ENCODE assay signal across 8 cellular contexts in the genomic region with DNA sequence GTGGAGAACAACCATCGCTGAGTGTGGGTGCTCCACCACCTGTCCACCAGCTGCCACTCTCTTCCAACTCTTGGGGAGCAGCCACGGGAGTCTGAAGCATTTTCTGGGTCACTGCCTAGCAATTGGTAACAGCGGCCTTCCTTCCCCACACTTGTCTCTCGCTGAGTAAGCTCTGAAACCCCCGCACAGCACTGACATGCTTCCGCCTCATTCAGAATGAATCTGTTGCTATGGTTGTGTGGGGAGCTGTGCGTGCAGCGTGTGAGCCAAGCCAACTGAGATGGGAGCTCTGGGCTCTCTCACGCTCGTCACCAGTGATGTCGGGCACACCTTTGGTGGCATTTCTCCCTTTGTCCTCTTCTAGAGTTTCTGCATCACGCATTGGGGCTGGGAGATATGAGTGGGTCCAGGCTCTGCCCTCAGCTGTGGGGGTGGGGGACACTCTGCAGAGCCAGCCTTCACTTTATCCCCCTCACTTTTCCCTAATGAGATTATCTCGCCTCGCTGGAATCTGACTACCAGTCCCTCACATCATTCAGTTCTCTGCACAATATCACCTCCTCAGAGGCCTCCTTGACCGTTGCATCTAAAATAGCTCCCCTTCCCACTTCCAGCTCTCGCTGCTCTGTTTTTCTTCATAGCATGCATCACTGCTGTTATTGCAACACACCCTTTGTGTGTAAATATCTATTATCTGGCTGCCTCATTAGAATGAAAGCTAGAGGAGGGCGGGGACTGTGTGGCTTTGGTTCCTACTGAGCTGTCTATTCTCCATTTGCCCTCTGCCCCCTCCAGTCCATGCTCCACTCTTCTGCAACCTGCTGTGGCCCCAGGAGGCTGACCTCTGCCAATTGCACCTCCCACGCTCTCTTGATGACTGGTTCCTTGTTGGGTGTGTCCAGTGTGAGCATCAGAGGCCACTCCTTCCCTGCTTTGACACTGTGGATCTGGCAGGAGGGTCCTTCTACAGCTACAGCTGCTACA.
DNase-seq lines count a peak whose midpoint lies in the region; ATAC-seq and TF ChIP-seq lines count a peak whose summit lies in the region.

No MANE protein-coding gene starts in this region.

- peak overlapping the region; percentile 9 for H3K9ac ChIP-seq in smooth muscle cell (ENCODE audit: low read depth)

- CTCF ChIA-PET in OCI-LY7 (lab: Charles Lee; ENCODE audit: unreplicated experiment), result interaction anchor here (0.6 kb wide), 1 partner anchor 150 kb away, joined by 3 read pairs; no protein-coding TSS in a partner anchor

- H3F3A ChIP-seq in smooth muscle cell (ENCODE audit: low read depth), result peaks cover 8% of the 10 kb centered on the region

- H3K4me1 ChIP-seq in smooth muscle cell (ENCODE audit: low read depth) (peaks cover 17% of the 10 kb centered on the region), tibial nerve (peaks cover 0 to 7% (median 0%) of the 10 kb centered on the region in 4 donors), OCI-LY7 (ENCODE audit: insufficient read depth, low read length, poor library complexity, severe bottlenecking) (no peaks in the 10 kb centered on the region)

- DNase-seq in COR-L47 (lab: John Stamatoyannopoulos, UW) (peak; percentile 83), MG63 (peak; percentile 70), cerebellar cortex (ENCODE audit: low spot score) (peak; percentile 65), smooth muscle cell (lab: John Stamatoyannopoulos, UW; ENCODE audit: unreplicated experiment) (no peak), tibial nerve (ENCODE audit: low spot score in 2 of 2) (no peak), OCI-LY7 (ENCODE audit: low spot score) (no peak)

- 34% methylated on average over 18 of the region's 18 CpGs for WGBS in smooth muscle cell (ENCODE audit: low lambda C conversion rate)
- 50 to 53% methylated on average over 15 to 18 of the region's 18 CpGs for WGBS in tibial nerve, 2 donors

- POLR2A ChIA-PET in OCI-LY7 (lab: Charles Lee), result no interaction called here

- no peaks in the 10 kb centered on the region for H3K27me3 ChIP-seq in MG63
- no peaks in the 10 kb centered on the region for H3K27me3 ChIP-seq in smooth muscle cell (ENCODE audit: low read depth)
- peaks cover 0 to 14% of the 10 kb centered on the region in 2 donors for H3K27me3 ChIP-seq in tibial nerve

- H3K4me2 ChIP-seq in smooth muscle cell (peak overlapping the region; percentile 6), OCI-LY7 (ENCODE audit: low read length) (no peak overlapping the region)

- ATAC-seq in GM19455 (IDR thresholded peaks at IDR 0.05; ENCODE audit: unreplicated experiment), result peak; percentile 81
- no peak for ATAC-seq in HG03457 (IDR thresholded peaks at IDR 0.05; ENCODE audit: unreplicated experiment)

- H3K27ac ChIP-seq in smooth muscle cell (ENCODE audit: low read depth) (peak overlapping the region; percentile 32), tibial nerve (no peak overlapping the region), OCI-LY7 (ENCODE audit: low read depth, low read length, poor library complexity, severe bottlenecking) (no peak overlapping the region)

- H3K36me3 ChIP-seq in MG63 (no peaks in the 10 kb centered on the region), smooth muscle cell (ENCODE audit: low read depth) (no peaks in the 10 kb centered on the region), tibial nerve (no peaks in the 10 kb centered on the region), OCI-LY7 (ENCODE audit: insufficient read depth, low read length) (no peaks in the 10 kb centered on the region)

- H3K79me2 ChIP-seq in smooth muscle cell (ENCODE audit: low read depth), result no peaks in the 10 kb centered on the region
- H3K79me2 ChIP-seq in OCI-LY7 (ENCODE audit: insufficient read depth, low read depth, low read length), result no peaks in the 10 kb centered on the region

- intact Hi-C loops in OCI-LY7 (cut with micrococcal nuclease; ENCODE audit: unreplicated experiment), result loop anchor here (10.0 kb wide), 1 partner anchor 749 kb away; no protein-coding TSS in a partner anchor

- no peak overlapping the region for H3K4me3 ChIP-seq in MG63
- H3K4me3 ChIP-seq in smooth muscle cell, result no peak overlapping the region
- no peak overlapping the region for H3K4me3 ChIP-seq in tibial nerve
- no peak overlapping the region for H3K4me3 ChIP-seq in OCI-LY7 (ENCODE audit: low read depth, low read length, poor library complexity, severe bottlenecking)

- H2AFZ ChIP-seq in smooth muscle cell (ENCODE audit: low read depth) (no peak overlapping the region), OCI-LY7 (ENCODE audit: low read length) (no peak overlapping the region)

- TF ChIP-seq CTCF in smooth muscle cell (IDR thresholded peaks at IDR 0.05; ENCODE audit: borderline replicate concordance, insufficient read depth, poor library complexity, severe bottlenecking) (no peak), tibial nerve (IDR thresholded peaks at IDR 0.05) (no peak), OCI-LY7 (conservative IDR thresholded peaks at IDR 0.05; ENCODE audit: low read length) (no peak)

- no peak for TF ChIP-seq EP300 in tibial nerve (IDR thresholded peaks at IDR 0.05)

- BruUV-seq in OCI-LY7 (replicated peaks; lab: Mats Ljungman, UMichigan), result no TSS peak

- H4K20me1 ChIP-seq in smooth muscle cell (ENCODE audit: low read depth) (no peaks in the 10 kb centered on the region), OCI-LY7 (ENCODE audit: insufficient read depth, low read length) (no peaks in the 10 kb centered on the region)

- H3K9me2 ChIP-seq in OCI-LY7 (ENCODE audit: insufficient read depth, low read length), result no peaks in the 10 kb centered on the region

- TF ChIP-seq POLR2A in tibial nerve (IDR thresholded peaks at IDR 0.05), result no peak

- H3K9me3 ChIP-seq in MG63, result no peaks in the 10 kb centered on the region
- no peaks in the 10 kb centered on the region for H3K9me3 ChIP-seq in smooth muscle cell (replicated peaks; ENCODE audit: low read depth)
- no peaks in the 10 kb centered on the region for H3K9me3 ChIP-seq in tibial nerve
- no peaks in the 10 kb centered on the region for H3K9me3 ChIP-seq in OCI-LY7 (ENCODE audit: low read length)

Comparison
In these comparisons a context has a peak if more than half of its experiments do, and no peak if none do; other contexts are left out.
1. DNase-seq: peak in COR-L47 (single experiment), MG63 (single experiment) and cerebellar cortex (single experiment); none in smooth muscle cell (single experiment), tibial nerve (0 of 2) and OCI-LY7 (single experiment).